In genomic region chr2:187878096-187878495, GRCh38 we compare ENCODE assay signal across 20 cellular contexts.
A peak's percentile ranks its signal among the peaks of the same experiment; 100 is the strongest.
DNase-seq lines count a peak whose midpoint lies in the region; ATAC-seq lines count a peak whose summit lies in the region.
"Had no signal": no experiment of that assay in that cellular context is flagged by ENCODE, and none has a peak within 500 bp of the region (broad histone marks: within the 10 kb centered on the region; RNA-seq: fewer than 3 reads in every experiment).

No MANE protein-coding gene starts in this region.

- no peak for ATAC-seq in HG03521 (IDR thresholded peaks at IDR 0.05; ENCODE audit: unreplicated experiment)
- ATAC-seq: GM23338 had no signal

- DNase-seq in amniotic epithelial cell (ENCODE audit: low read depth) (peak; percentile 40), fibroblast of gingiva (ENCODE audit: low read depth) (peak; percentile 9), medulla oblongata (ENCODE audit: extremely low spot score) (peak; percentile 24), AG08396 (ENCODE audit: low spot score) (no peak), C1 segment of cervical spinal cord (lab: John Stamatoyannopoulos, UW) (no peak), H4 (ENCODE audit: low spot score) (no peak)
- DNase-seq: Calu3; CD8-positive, alpha-beta memory T cell; DMS153; KBM-7; NCI-H1092; NCI-H1436; NCI-H187 treated with DMSO at 0.1 percent for 48 hours; NCI-H2107; NCI-H446 treated with DMSO at 0.1 percent for 48 hours; NCI-H526 treated with DMSO at 0.1 percent for 48 hours; OCI-M1; SJCRH30 had no signal

Comparison
In these comparisons a context has a peak if more than half of its experiments do, and no peak if none do; other contexts are left out.
1. DNase-seq: peak in amniotic epithelial cell (single experiment), fibroblast of gingiva (single experiment) and medulla oblongata (single experiment); none in AG08396 (single experiment), C1 segment of cervical spinal cord (0 of 14) and H4 (single experiment).